In the genomic region with DNA sequence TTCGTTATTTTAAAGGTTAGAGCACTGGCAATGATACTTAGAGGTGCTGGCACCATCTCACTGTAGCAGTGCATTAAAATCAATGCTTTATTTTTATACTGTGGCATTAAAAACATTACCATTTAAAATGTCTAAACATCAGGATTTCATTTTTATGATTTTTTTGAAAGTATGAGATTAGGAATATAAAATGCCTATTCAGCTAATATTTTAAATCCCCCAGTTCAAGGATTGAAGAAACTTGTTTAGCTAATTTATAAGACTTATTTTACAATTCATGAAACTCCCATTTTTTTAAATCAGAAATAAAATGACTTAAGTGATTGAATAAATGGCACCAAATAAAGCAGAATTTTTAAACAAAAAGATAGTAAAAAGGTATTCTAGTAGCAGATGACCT, we compare ENCODE assay signal across 15 cellular contexts.
A peak's percentile ranks its signal among the peaks of the same experiment; 100 is the strongest.
DNase-seq lines count a peak whose midpoint lies in the region; ATAC-seq, FAIRE-seq and TF ChIP-seq lines count a peak whose summit lies in the region.
"Had no signal": no experiment of that assay in that cellular context is flagged by ENCODE, and none has a peak within 500 bp of the region (broad histone marks: within the 10 kb centered on the region; RNA-seq: fewer than 3 reads in every experiment).

No MANE protein-coding gene starts in this region.

- WGBS in right cardiac atrium = 65% methylated on average over 1 of the region's 1 CpG

- DNase-seq in left ventricle myocardium inferior (no peak), right cardiac atrium (no peak), frontal cortex (ENCODE audit: low spot score in 2 of 2) (no peak), inferior parietal cortex (ENCODE audit: extremely low spot score) (no peak), DMS153 treated with DMSO at 0.1 percent for 48 hours (lab: John Stamatoyannopoulos, UW; ENCODE audit: unreplicated experiment) (no peak), coronary artery (ENCODE audit: low spot score) (no peak)
- DNase-seq: CD4-positive, CD25-positive, alpha-beta regulatory T cell; DMS79; H7 had no signal

- H3K36me3 ChIP-seq in left ventricle myocardium inferior (no peaks in the 10 kb centered on the region), rectal smooth muscle tissue (ENCODE audit: control insufficient read depth, insufficient read depth, low read length) (no peaks in the 10 kb centered on the region)
- H3K36me3 ChIP-seq: BLaER1 treated with 17β-estradiol and CSF1 and Interleukin-3, amounts not matched to agents 10 nM and 100 nM had no signal

- H3K27me3 ChIP-seq in left ventricle myocardium inferior (ENCODE audit: low read depth) (no peaks in the 10 kb centered on the region), right cardiac atrium (ENCODE audit: control insufficient read depth, insufficient read depth) (no peaks in the 10 kb centered on the region), rectal smooth muscle tissue (ENCODE audit: control insufficient read depth, insufficient read depth, low read length) (no peaks in the 10 kb centered on the region)
- H3K27me3 ChIP-seq: BLaER1 treated with 17β-estradiol and CSF1 and Interleukin-3, amounts not matched to agents 10 nM and 100 nM had no signal

- peak; percentile 39 for FAIRE-seq in frontal cortex (lab: Jason Lieb, UNC)
- FAIRE-seq: GM12891 had no signal

- H3K4me3 ChIP-seq in left ventricle myocardium inferior (no peak overlapping the region), right cardiac atrium (ENCODE audit: low read length) (no peak overlapping the region), rectal smooth muscle tissue (ENCODE audit: low read length) (no peak overlapping the region), coronary artery (no peak overlapping the region)
- H3K4me3 ChIP-seq: BLaER1 treated with 17β-estradiol and CSF1 and Interleukin-3, amounts not matched to agents 10 nM and 100 nM; GM23338 had no signal

- intact Hi-C loops in left ventricle myocardium inferior (cut with micrococcal nuclease) (no loop called here), right cardiac atrium (cut with DNase I) (no loop called here)

- H3K27ac ChIP-seq in left ventricle myocardium inferior (replicated peaks) (peak overlapping the region; percentile 45), right cardiac atrium (ENCODE audit: low read length) (no peak overlapping the region), rectal smooth muscle tissue (ENCODE audit: low read depth, low read length) (peak overlapping the region; percentile 33), coronary artery (no peak overlapping the region)
- H3K27ac ChIP-seq: 22Rv1; BLaER1 treated with 17β-estradiol and CSF1 and Interleukin-3, amounts not matched to agents 10 nM and 100 nM had no signal

- H3K9ac ChIP-seq in rectal smooth muscle tissue (ENCODE audit: low read length) = no peak overlapping the region
- H3K9ac ChIP-seq: BLaER1 treated with 17β-estradiol and CSF1 and Interleukin-3, amounts not matched to agents 10 nM and 100 nM had no signal

- ATAC-seq in right cardiac atrium (no peak), HG02588 (IDR thresholded peaks at IDR 0.05; ENCODE audit: unreplicated experiment) (no peak)
- ATAC-seq: GM23338 had no signal

- H3K4me1 ChIP-seq in left ventricle myocardium inferior (peaks cover 37% of the 10 kb centered on the region), right cardiac atrium (ENCODE audit: control insufficient read depth, insufficient read depth, low read length) (peaks cover 10% of the 10 kb centered on the region), rectal smooth muscle tissue (ENCODE audit: control insufficient read depth, insufficient read depth, low read length) (peaks cover 17% of the 10 kb centered on the region)
- H3K4me1 ChIP-seq: BLaER1 treated with 17β-estradiol and CSF1 and Interleukin-3, amounts not matched to agents 10 nM and 100 nM had no signal

- TF ChIP-seq CTCF in left ventricle myocardium inferior (IDR thresholded peaks at IDR 0.05; ENCODE audit: borderline replicate concordance) (no peak), coronary artery (IDR thresholded peaks at IDR 0.05) (no peak)

- H3K9me3 ChIP-seq in left ventricle myocardium inferior (replicated peaks) (no peaks in the 10 kb centered on the region), right cardiac atrium (ENCODE audit: control insufficient read depth, low read length) (no peaks in the 10 kb centered on the region)
- H3K9me3 ChIP-seq: BLaER1 treated with 17β-estradiol and CSF1 and Interleukin-3, amounts not matched to agents 10 nM and 100 nM had no signal

Comparison
In these comparisons a context has a peak if more than half of its experiments do, and no peak if none do; other contexts are left out.
1. H3K27ac ChIP-seq: peak in left ventricle myocardium inferior (single experiment) and rectal smooth muscle tissue (single experiment); none in right cardiac atrium (single experiment) and coronary artery (0 of 2).